Comparison of ENCODE assay signal across 13 cellular contexts in the genomic region with DNA sequence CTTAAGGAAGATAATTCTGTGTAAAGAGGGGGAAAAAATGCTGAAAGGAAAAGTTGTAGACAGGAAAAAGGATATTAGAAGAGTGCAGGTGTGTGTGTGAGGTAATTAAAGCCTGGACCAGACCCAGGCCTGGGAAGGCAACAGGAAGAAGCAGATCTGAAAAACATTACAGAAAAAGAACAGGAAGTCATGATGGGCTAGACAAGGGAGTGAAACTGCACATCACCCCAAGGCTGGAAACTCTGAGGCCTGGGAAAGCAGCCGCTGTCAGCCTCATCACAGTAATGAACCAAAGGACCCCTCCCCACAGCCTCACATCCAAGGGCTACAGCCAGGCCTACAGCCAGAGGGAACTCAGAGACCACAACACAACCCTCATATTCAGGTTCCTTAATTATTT.
A peak's percentile ranks its signal among the peaks of the same experiment; 100 is the strongest.
DNase-seq lines count a peak whose midpoint lies in the region; ATAC-seq and TF ChIP-seq lines count a peak whose summit lies in the region.
"Had no signal": no experiment of that assay in that cellular context is flagged by ENCODE, and none has a peak within 500 bp of the region (broad histone marks: within the 10 kb centered on the region; RNA-seq: fewer than 3 reads in every experiment).

No MANE protein-coding gene starts in this region.

- no peak overlapping the region for H2AFZ ChIP-seq in smooth muscle cell (ENCODE audit: low read depth)
- H2AFZ ChIP-seq: parathyroid adenoma had no signal

- no peak overlapping the region for H3K4me3 ChIP-seq in smooth muscle cell
- H3K4me3 ChIP-seq: uterus had no signal

- H3K27ac Mint-ChIP-seq in activated CD4-positive, alpha-beta T cell treated with anti-CD3 and anti-CD28 coated beads, Interleukin-2, amount 10 ng/mL, durations not matched to agents 24 days and 14 days: peak overlapping the region; percentile 13
- H3K27ac Mint-ChIP-seq in T-helper 17 cell: peak overlapping the region; percentile 73

- H3K4me2 ChIP-seq in smooth muscle cell: peak overlapping the region; percentile 15

- H3K9ac ChIP-seq in smooth muscle cell (ENCODE audit: low read depth): no peak overlapping the region
- H3K9ac ChIP-seq: parathyroid adenoma had no signal

- DNase-seq in activated CD4-positive, alpha-beta T cell treated with anti-CD3 and anti-CD28 coated beads, Interleukin-2, amount 10 ng/mL, durations not matched to agents 24 days and 14 days: peak; percentile 62
- no peak for DNase-seq in activated CD4-positive, alpha-beta T cell treated with anti-CD3 and anti-CD28 coated beads for 4 hours
- DNase-seq in T-helper 17 cell: no peak
- no peak for DNase-seq in smooth muscle cell (lab: John Stamatoyannopoulos, UW; ENCODE audit: unreplicated experiment)
- DNase-seq in NK-92 (lab: John Stamatoyannopoulos, UW; ENCODE audit: unreplicated experiment): no peak
- no peak for DNase-seq in stimulated activated CD4-positive, alpha-beta T cell treated with anti-CD3 and anti-CD28 coated beads, Interleukin-12 subunit alpha, Interleukin-12 subunit beta, amount 100 ng/mL, for 4 hours
- DNase-seq: central memory CD4-positive, alpha-beta T cell; NCI-H2107; SHP77; uterus had no signal

- H3K4me1 Mint-ChIP-seq in activated CD4-positive, alpha-beta T cell treated with anti-CD3 and anti-CD28 coated beads, Interleukin-2, amount 10 ng/mL, durations not matched to agents 24 days and 14 days: peaks cover 15% of the 10 kb centered on the region
- H3K4me1 Mint-ChIP-seq in T-helper 17 cell: peaks cover 7% of the 10 kb centered on the region

- no peak overlapping the region for H3K27ac ChIP-seq in smooth muscle cell (ENCODE audit: low read depth)
- H3K27ac ChIP-seq: parathyroid adenoma, uterus had no signal

- intact Hi-C loops in activated CD4-positive, alpha-beta T cell treated with anti-CD3 and anti-CD28 coated beads, Interleukin-2, amount 10 ng/mL, durations not matched to agents 24 days and 14 days (cut with micrococcal nuclease): no loop called here

- H3K27me3 Mint-ChIP-seq in activated CD4-positive, alpha-beta T cell treated with anti-CD3 and anti-CD28 coated beads, Interleukin-2, amount 10 ng/mL, durations not matched to agents 24 days and 14 days: peaks cover 1% of the 10 kb centered on the region
- no peaks in the 10 kb centered on the region for H3K27me3 Mint-ChIP-seq in T-helper 17 cell

- no peaks in the 10 kb centered on the region for H3K36me3 ChIP-seq in smooth muscle cell (ENCODE audit: low read depth)
- H3K36me3 ChIP-seq: uterus had no signal

- H3K9me3 ChIP-seq in T-helper 17 cell (ENCODE audit: control insufficient read depth, low read length, poor library complexity, severe bottlenecking) (no peaks in the 10 kb centered on the region), smooth muscle cell (replicated peaks; ENCODE audit: low read depth) (no peaks in the 10 kb centered on the region)
- H3K9me3 ChIP-seq: uterus had no signal

- H3K4me3 Mint-ChIP-seq in activated CD4-positive, alpha-beta T cell treated with anti-CD3 and anti-CD28 coated beads, Interleukin-2, amount 10 ng/mL, durations not matched to agents 24 days and 14 days: no peak overlapping the region
- H3K4me3 Mint-ChIP-seq in T-helper 17 cell: no peak overlapping the region

- peaks cover 22% of the 10 kb centered on the region for H3K4me1 ChIP-seq in smooth muscle cell (ENCODE audit: low read depth)
- H3K4me1 ChIP-seq: parathyroid adenoma, uterus had no signal

- peaks cover 3% of the 10 kb centered on the region for H3K9me3 Mint-ChIP-seq in activated CD4-positive, alpha-beta T cell treated with anti-CD3 and anti-CD28 coated beads, Interleukin-2, amount 10 ng/mL, durations not matched to agents 24 days and 14 days

- H3K27me3 ChIP-seq in smooth muscle cell (ENCODE audit: low read depth): no peaks in the 10 kb centered on the region
- H3K27me3 ChIP-seq: uterus had no signal

- H3K36me3 Mint-ChIP-seq in activated CD4-positive, alpha-beta T cell treated with anti-CD3 and anti-CD28 coated beads, Interleukin-2, amount 10 ng/mL, durations not matched to agents 24 days and 14 days (ENCODE audit: low read depth): no peaks in the 10 kb centered on the region
- H3K36me3 Mint-ChIP-seq in T-helper 17 cell (ENCODE audit: low read depth): peaks cover 2% of the 10 kb centered on the region

- TF ChIP-seq CTCF in smooth muscle cell (IDR thresholded peaks at IDR 0.05; ENCODE audit: borderline replicate concordance, insufficient read depth, poor library complexity, severe bottlenecking): no peak

- no peaks in the 10 kb centered on the region for H3K79me2 ChIP-seq in smooth muscle cell (ENCODE audit: low read depth)
- H3K79me2 ChIP-seq: parathyroid adenoma had no signal

- ATAC-seq in HG02623 (IDR thresholded peaks at IDR 0.05; ENCODE audit: unreplicated experiment) (peak; percentile 62), T-helper 17 cell (peak; percentile 21), HG02981 (IDR thresholded peaks at IDR 0.05; ENCODE audit: unreplicated experiment) (no peak)

- WGBS in smooth muscle cell (ENCODE audit: low lambda C conversion rate): 92% methylated on average over 1 of the region's 1 CpG

- H4K20me1 ChIP-seq in smooth muscle cell (ENCODE audit: low read depth): no peaks in the 10 kb centered on the region

- H3F3A ChIP-seq in smooth muscle cell (ENCODE audit: low read depth): peaks cover 10% of the 10 kb centered on the region
